ENCODE assay signal across 11 cellular contexts in genomic region chr3:196793224-196793623, GRCh38. TPM values are rescaled to one million over a fixed set of nuclear protein-coding genes. Genes with fewer than 3 reads are reported as not detected.
DNase-seq lines count a peak whose midpoint lies in the region; TF ChIP-seq lines count a peak whose summit lies in the region.
"Had no signal": no experiment of that assay in that cellular context is flagged by ENCODE, and none has a peak within 500 bp of the region (broad histone marks: within the 10 kb centered on the region; RNA-seq: fewer than 3 reads in every experiment).

No MANE protein-coding gene starts in this region.

- H4K20me1 ChIP-seq in hepatocyte (ENCODE audit: insufficient read depth, poor library complexity, severe bottlenecking) = no peaks in the 10 kb centered on the region

- H3K4me3 Mint-ChIP-seq in T-helper 2 cell treated with Interferon-gamma antibody and Interleukin-4, amounts not matched to agents 5 μg/mL and 100 μg/mL, for 36 hours = no peak overlapping the region

- CTCF ChIA-PET in HEK293 (lab: Yijun Ruan, JAX) = no interaction called here

- TF ChIP-seq CTCF in HEK293 (tag by site-specific recombination; IDR thresholded peaks at IDR 0.05) (no peak), hepatocyte (IDR thresholded peaks at IDR 0.05; ENCODE audit: poor library complexity) (no peak), WERI-Rb-1 (IDR thresholded peaks at IDR 0.05; ENCODE audit: low read depth, low read length) (no peak)

- H3K79me2 ChIP-seq in hepatocyte = peaks cover 68% of the 10 kb centered on the region

- in situ Hi-C loops in G401 (cut with HindIII; ENCODE audit: low sequenced_read_pairs) = no loop called here

- H3K27me3 ChIP-seq in hepatocyte (no peaks in the 10 kb centered on the region), skeletal muscle satellite cell (ENCODE audit: control insufficient read depth, insufficient read depth, low read length) (no peaks in the 10 kb centered on the region), WERI-Rb-1 (ENCODE audit: insufficient read depth, low read depth, severe bottlenecking) (no peaks in the 10 kb centered on the region)

- H3K27ac Mint-ChIP-seq in T-helper 2 cell treated with Interferon-gamma antibody and Interleukin-4, amounts not matched to agents 5 μg/mL and 100 μg/mL, for 36 hours = no peak overlapping the region

- no peaks in the 10 kb centered on the region for H3K9me3 ChIP-seq in HEK293 (ENCODE audit: control insufficient read depth, insufficient read depth, low read depth, low read length)
- no peaks in the 10 kb centered on the region for H3K9me3 ChIP-seq in hepatocyte (ENCODE audit: low read depth)
- no peaks in the 10 kb centered on the region for H3K9me3 ChIP-seq in skeletal muscle satellite cell (replicated peaks; ENCODE audit: low read length)
- no peaks in the 10 kb centered on the region for H3K9me3 ChIP-seq in WERI-Rb-1 (ENCODE audit: severe bottlenecking)

- H3K27me3 Mint-ChIP-seq in T-helper 2 cell treated with Interferon-gamma antibody and Interleukin-4, amounts not matched to agents 5 μg/mL and 100 μg/mL, for 36 hours (ENCODE audit: low read depth) = no peaks in the 10 kb centered on the region

- POLR2A ChIA-PET in HEK293 (lab: Yijun Ruan, JAX) = no interaction called here

- H3K27ac ChIP-seq in HEK293 (ENCODE audit: extremely low read depth, low read depth, low read length) (no peak overlapping the region), hepatocyte (peak overlapping the region; percentile 91), WERI-Rb-1 (no peak overlapping the region)
- H3K27ac ChIP-seq: coronary artery had no signal

- H3K4me3 ChIP-seq in HEK293 (ENCODE audit: low read depth, low read length) = no peak overlapping the region; the same call in 1 of the 2 replicates
- no peak overlapping the region for H3K4me3 ChIP-seq in hepatocyte
- H3K4me3 ChIP-seq in skeletal muscle satellite cell (ENCODE audit: low read length) = no peak overlapping the region
- no peak overlapping the region for H3K4me3 ChIP-seq in WERI-Rb-1 (ENCODE audit: low read depth, low read length)
- H3K4me3 ChIP-seq: coronary artery had no signal

- peaks cover 1% of the 10 kb centered on the region for H3K4me1 Mint-ChIP-seq in T-helper 2 cell treated with Interferon-gamma antibody and Interleukin-4, amounts not matched to agents 5 μg/mL and 100 μg/mL, for 36 hours (ENCODE audit: low read depth)

- H2AFZ ChIP-seq in hepatocyte = no peak overlapping the region

- peaks cover 0 to 10% of the 10 kb centered on the region in 2 experiments; a peak in 1 of 3 replicates for H3K36me3 ChIP-seq in HEK293 (ENCODE audit: control insufficient read depth in 2 of 2, insufficient read depth in 1 of 2, low read length in 2 of 2)
- H3K36me3 ChIP-seq in hepatocyte (replicated peaks; ENCODE audit: insufficient read depth, low read depth) = no peaks in the 10 kb centered on the region
- H3K36me3 ChIP-seq in skeletal muscle satellite cell (ENCODE audit: insufficient read depth, low read length) = peaks cover 15% of the 10 kb centered on the region
- H3K36me3 ChIP-seq in WERI-Rb-1 = no peaks in the 10 kb centered on the region

- H3K36me3 Mint-ChIP-seq in T-helper 2 cell treated with Interferon-gamma antibody and Interleukin-4, amounts not matched to agents 5 μg/mL and 100 μg/mL, for 36 hours (ENCODE audit: low read depth) = peaks cover 66% of the 10 kb centered on the region

- peaks cover 32% of the 10 kb centered on the region for H3K9me3 Mint-ChIP-seq in T-helper 2 cell treated with Interferon-gamma antibody and Interleukin-4, amounts not matched to agents 5 μg/mL and 100 μg/mL, for 36 hours

- WGBS in hepatocyte (ENCODE audit: low lambda C conversion rate, missing lambda C conversion rate) = 41% methylated on average over 1 of the region's 1 CpG

- peak overlapping the region; percentile 64 for H3K4me2 ChIP-seq in hepatocyte
- H3K4me2 ChIP-seq in skeletal muscle satellite cell (ENCODE audit: low read length) = peak overlapping the region; percentile 31

- H3K9me2 ChIP-seq in hepatocyte (replicated peaks; ENCODE audit: insufficient read depth) = no peaks in the 10 kb centered on the region

- peaks cover 2% of the 10 kb centered on the region; the same call in 1 of the 2 replicates for H3K4me1 ChIP-seq in HEK293 (ENCODE audit: control insufficient read depth, insufficient read depth, low read length)
- H3K4me1 ChIP-seq in hepatocyte (ENCODE audit: insufficient read depth) = peaks cover 5% of the 10 kb centered on the region
- H3K4me1 ChIP-seq in skeletal muscle satellite cell (ENCODE audit: control insufficient read depth, insufficient read depth, low read length) = peaks cover 11% of the 10 kb centered on the region

- DNase-seq in SW480 (ENCODE audit: low spot score) (peak; percentile 54), hepatocyte (ENCODE audit: low spot score) (peak; percentile 80), G401 (ENCODE audit: low spot score) (no peak), WERI-Rb-1 (no peak)
- DNase-seq in T-helper 2 cell treated with Interferon-gamma antibody and Interleukin-4, amounts not matched to agents 5 μg/mL and 100 μg/mL, for 36 hours (ENCODE audit: low spot score) = no peak
- DNase-seq: activated CD4-positive, CD25-positive, alpha-beta regulatory T cell treated with anti-CD3 and anti-CD28 coated beads, Interleukin-2, amount 50 U/mL, for 72 hours; NCI-H2171; nucleus accumbens had no signal

- no peak overlapping the region for H3K9ac ChIP-seq in skeletal muscle satellite cell (ENCODE audit: low read depth, low read length)

TF ChIP-seq in HEK293, 187 proteins besides CTCF, POLR2A, EP300 and RAD21:
- TF ChIP-seq ZNF623 (tag by site-specific recombination; IDR thresholded peaks at IDR 0.05) = no peak
- TF ChIP-seq ZNF16 (tag by site-specific recombination; IDR thresholded peaks at IDR 0.05; ENCODE audit: low read depth) = no peak
- no peak for TF ChIP-seq ZNF274 (IDR thresholded peaks at IDR 0.05; ENCODE audit: low read length)
- TF ChIP-seq ZNF274 (tag by site-specific recombination; IDR thresholded peaks at IDR 0.05; ENCODE audit: borderline replicate concordance) = no peak
- peak; percentile 87 for TF ChIP-seq PRDM6 (tag by site-specific recombination; IDR thresholded peaks at IDR 0.05)
- TF ChIP-seq ZXDB (tag by site-specific recombination; IDR thresholded peaks at IDR 0.05) = 0 out of 2 replicates have a peak, but pooled peaks have one; percentile 41
- peak; percentile 17; the same call in 1 of the 2 replicates for TF ChIP-seq HIC1 (tag by site-specific recombination; IDR thresholded peaks at IDR 0.05)
- TF ChIP-seq ZIC2 (tag by site-specific recombination; IDR thresholded peaks at IDR 0.05) = no peak
- no peak for TF ChIP-seq ZNF157 (tag by site-specific recombination; IDR thresholded peaks at IDR 0.05)
- no peak for TF ChIP-seq GLIS2 (tag by site-specific recombination; IDR thresholded peaks at IDR 0.05)
- TF ChIP-seq REPIN1 (tag by site-specific recombination; IDR thresholded peaks at IDR 0.05; ENCODE audit: low read depth) = no peak
- TF ChIP-seq HOXD13 (CRISPR knock-in tag; IDR thresholded peaks at IDR 0.05; ENCODE audit: borderline replicate concordance) = no peak
- 0 out of 2 replicates have a peak, but pooled peaks have one; percentile 22 for TF ChIP-seq IKZF3 (tag by site-specific recombination; IDR thresholded peaks at IDR 0.05)

RNA-seq across cellular contexts. Expression of gene PAK2, which starts 53.6 kb away (rescaled TPM):
- total RNA-seq in hepatocyte = 50.9 and 51.5 TPM in 2 replicates
- polyA plus RNA-seq in hepatocyte = 25.6 and 26.5 TPM in 2 replicates
- 35.6 and 42.3 TPM in 2 replicates for total RNA-seq in skeletal muscle satellite cell (2012; rRNA removed)
- total RNA-seq in G401 (2014; rRNA removed; shearing (Covaris generic)) = 33.5 and 37.6 TPM in 2 replicates

Comparison
In these comparisons a context has a peak if more than half of its experiments do, and no peak if none do; other contexts are left out.
1. DNase-seq: peak in SW480 (single experiment) and hepatocyte (single experiment); none in G401 (single experiment), WERI-Rb-1 (single experiment) and T-helper 2 cell treated with Interferon-gamma antibody and Interleukin-4, amounts not matched to agents 5 μg/mL and 100 μg/mL, for 36 hours (single experiment).